In the genomic region with DNA sequence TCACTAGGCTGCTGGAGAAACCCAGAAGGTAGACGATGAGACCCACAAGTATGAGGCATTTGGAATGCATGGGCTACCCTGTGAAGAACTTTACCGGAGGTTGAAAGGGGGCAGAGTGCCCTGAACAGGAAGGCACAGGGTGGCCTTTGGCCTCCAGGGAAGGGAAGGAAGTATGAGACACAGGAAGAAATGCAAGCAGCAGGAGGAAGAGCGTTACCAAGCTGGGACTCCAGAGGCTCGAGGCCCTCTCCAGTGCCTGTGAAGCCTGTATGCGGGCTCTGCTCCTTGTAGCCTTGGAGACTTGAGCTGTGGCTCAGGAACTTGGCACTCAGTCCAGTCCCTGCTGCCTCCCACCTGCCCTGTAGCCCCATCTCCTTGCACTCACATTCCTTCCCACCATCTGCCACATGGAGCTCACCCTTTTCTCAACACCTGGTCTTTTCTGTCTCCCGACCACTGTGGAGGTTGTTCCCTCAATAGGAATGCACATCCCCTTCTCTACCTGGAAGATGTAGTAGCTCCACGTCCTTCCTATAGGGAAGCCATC, we compare ENCODE assay signal across 9 cellular contexts. TPM values are rescaled to one million over a fixed set of nuclear protein-coding genes. Genes with fewer than 3 reads are reported as not detected.
A peak's percentile ranks its signal among the peaks of the same experiment; 100 is the strongest.
DNase-seq lines count a peak whose midpoint lies in the region; ATAC-seq, FAIRE-seq and TF ChIP-seq lines count a peak whose summit lies in the region.
"Had no signal": no experiment of that assay in that cellular context is flagged by ENCODE, and none has a peak within 500 bp of the region (broad histone marks: within the 10 kb centered on the region; RNA-seq: fewer than 3 reads in every experiment).

No MANE protein-coding gene starts in this region.

- H3K9me3 ChIP-seq in OCI-LY7 (ENCODE audit: low read length): no peaks in the 10 kb centered on the region

- no peak for ATAC-seq in effector memory CD8-positive, alpha-beta T cell (replicated peaks)
- ATAC-seq in naive thymus-derived CD8-positive, alpha-beta T cell: no peak
- ATAC-seq in stimulated activated naive CD8-positive, alpha-beta T cell treated with anti-CD3 and anti-CD28 coated beads, Interleukin-15, Interleukin-2, amounts not matched to agents 100 U/mL and 50 U/mL, for 24 hours: no peak

- H3K4me1 ChIP-seq in OCI-LY7 (ENCODE audit: insufficient read depth, low read length, poor library complexity, severe bottlenecking): peaks cover 13% of the 10 kb centered on the region

- no peaks in the 10 kb centered on the region for H3K9me2 ChIP-seq in OCI-LY7 (ENCODE audit: insufficient read depth, low read length)

- no peaks in the 10 kb centered on the region for H3K9me3 Mint-ChIP-seq in effector memory CD8-positive, alpha-beta T cell
- no peaks in the 10 kb centered on the region for H3K9me3 Mint-ChIP-seq in naive thymus-derived CD8-positive, alpha-beta T cell
- H3K9me3 Mint-ChIP-seq: activated T-cell treated with anti-CD3 and anti-CD28 coated beads, Interleukin-2, amount 50 U/mL, for 4 hours had no signal

- no peak for FAIRE-seq in HTR-8/SVneo (lab: Jason Lieb, UNC)

- H3K4me3 Mint-ChIP-seq in effector memory CD8-positive, alpha-beta T cell: no peak overlapping the region
- H3K4me3 Mint-ChIP-seq in naive thymus-derived CD8-positive, alpha-beta T cell: no peak overlapping the region
- H3K4me3 Mint-ChIP-seq: activated T-cell treated with anti-CD3 and anti-CD28 coated beads, Interleukin-2, amount 50 U/mL, for 4 hours had no signal

- H3K36me3 ChIP-seq in OCI-LY7 (ENCODE audit: insufficient read depth, low read length): no peaks in the 10 kb centered on the region

- no peaks in the 10 kb centered on the region for H4K20me1 ChIP-seq in OCI-LY7 (ENCODE audit: insufficient read depth, low read length)

- TF ChIP-seq CTCF in NB4 (IDR thresholded peaks at IDR 0.05; ENCODE audit: low read depth, low read length) (no peak), OCI-LY7 (conservative IDR thresholded peaks at IDR 0.05; ENCODE audit: low read length) (no peak)

- TF ChIP-seq POLR2A in NB4 (IDR thresholded peaks at IDR 0.05; ENCODE audit: extremely low read depth, insufficient read length): peak; percentile 29

- no peaks in the 10 kb centered on the region for H3K27me3 Mint-ChIP-seq in effector memory CD8-positive, alpha-beta T cell
- H3K27me3 Mint-ChIP-seq in naive thymus-derived CD8-positive, alpha-beta T cell: no peaks in the 10 kb centered on the region

- BruUV-seq in OCI-LY7 (replicated peaks; lab: Mats Ljungman, UMichigan): no TSS peak

- POLR2A ChIA-PET in naive thymus-derived CD8-positive, alpha-beta T cell (lab: Charles Lee): no interaction called here
- POLR2A ChIA-PET in OCI-LY7 (lab: Charles Lee): no interaction called here

- no peaks in the 10 kb centered on the region for H3K79me2 ChIP-seq in OCI-LY7 (ENCODE audit: insufficient read depth, low read depth, low read length)

- H3K36me3 Mint-ChIP-seq in effector memory CD8-positive, alpha-beta T cell (ENCODE audit: insufficient read depth): no peaks in the 10 kb centered on the region
- no peaks in the 10 kb centered on the region for H3K36me3 Mint-ChIP-seq in naive thymus-derived CD8-positive, alpha-beta T cell

- H3K4me3 ChIP-seq in NB4 (ENCODE audit: low read depth, low read length) (no peak overlapping the region), OCI-LY7 (ENCODE audit: low read depth, low read length, poor library complexity, severe bottlenecking) (no peak overlapping the region)

- H2AFZ ChIP-seq in OCI-LY7 (ENCODE audit: low read length): no peak overlapping the region

- H3K4me1 Mint-ChIP-seq in effector memory CD8-positive, alpha-beta T cell (ENCODE audit: low read depth in 2 of 2): peaks cover 0 to 21% of the 10 kb centered on the region in 2 donors
- H3K4me1 Mint-ChIP-seq in naive thymus-derived CD8-positive, alpha-beta T cell: peaks cover 22 to 26% (median 23%) of the 10 kb centered on the region in 4 donors

- no peak overlapping the region for H3K4me2 ChIP-seq in OCI-LY7 (ENCODE audit: low read length)

- CTCF ChIA-PET in OCI-LY7 (lab: Charles Lee; ENCODE audit: unreplicated experiment): no interaction called here

- DNase-seq in EH (ENCODE audit: low read depth) (peak; percentile 27), NB4 (ENCODE audit: low read depth) (peak; percentile 40), HTR-8/SVneo (ENCODE audit: insufficient read length, low spot score) (no peak), OCI-LY7 (ENCODE audit: low spot score) (no peak), GOT3 (lab: John Stamatoyannopoulos, UW) (no peak)
- no peak for DNase-seq in effector memory CD8-positive, alpha-beta T cell
- no peak for DNase-seq in naive thymus-derived CD8-positive, alpha-beta T cell
- no peak for DNase-seq in stimulated activated naive CD8-positive, alpha-beta T cell treated with anti-CD3 and anti-CD28 coated beads, Interleukin-15, Interleukin-2, amounts not matched to agents 100 U/mL and 50 U/mL, for 24 hours
- DNase-seq: activated T-cell treated with anti-CD3 and anti-CD28 coated beads, Interleukin-2, amount 50 U/mL, for 4 hours had no signal

- peak overlapping the region; percentile 74 to 77 for H3K27ac Mint-ChIP-seq in effector memory CD8-positive, alpha-beta T cell
- peak overlapping the region in 7 of 10 donors; percentile 25 to 81 (median 62) for H3K27ac Mint-ChIP-seq in naive thymus-derived CD8-positive, alpha-beta T cell

- H3K27ac ChIP-seq in OCI-LY7 (ENCODE audit: low read depth, low read length, poor library complexity, severe bottlenecking): no peak overlapping the region

- intact Hi-C loops in OCI-LY7 (cut with micrococcal nuclease; ENCODE audit: unreplicated experiment): no loop called here

RNA-seq across cellular contexts. Expression of a gene that starts 33.5 kb away (rescaled TPM):
- 10 to 100 TPM; 19.2 to 21.6 TPM for total RNA-seq in naive thymus-derived CD8-positive, alpha-beta T cell
- polyA plus RNA-seq in naive thymus-derived CD8-positive, alpha-beta T cell: 1 to 10 TPM in 2 of 3 donors, under 1 TPM in 1; 0.44 to 1.8 (median 1.6) TPM
- 21.1 and 23.0 TPM in 2 replicates for total RNA-seq in OCI-LY7 (2014; rRNA removed; shearing (Covaris generic))
- total RNA-seq in OCI-LY7 (2022): 33.6 and 36.8 TPM in 2 replicates

RNA-seq across cellular contexts. Expression of a gene that starts 38.6 kb away (rescaled TPM):
- 10 to 100 TPM; 89.2 to 94.6 TPM for total RNA-seq in naive thymus-derived CD8-positive, alpha-beta T cell
- 100 to 1,000 TPM; 119 to 128 (median 126) TPM for polyA plus RNA-seq in naive thymus-derived CD8-positive, alpha-beta T cell
- total RNA-seq in OCI-LY7 (2014; rRNA removed; shearing (Covaris generic)): 185 and 223 TPM in 2 replicates
- 256 and 298 TPM in 2 replicates for total RNA-seq in OCI-LY7 (2022)

Comparison
In these comparisons a context has a peak if more than half of its experiments do, and no peak if none do; other contexts are left out.
1. DNase-seq: peak in EH (single experiment) and NB4 (single experiment); none in effector memory CD8-positive, alpha-beta T cell (0 of 3), naive thymus-derived CD8-positive, alpha-beta T cell (0 of 10), HTR-8/SVneo (single experiment), stimulated activated naive CD8-positive, alpha-beta T cell treated with anti-CD3 and anti-CD28 coated beads, Interleukin-15, Interleukin-2, amounts not matched to agents 100 U/mL and 50 U/mL, for 24 hours (single experiment), OCI-LY7 (single experiment) and GOT3 (single experiment).